1 cellular context compared by ENCODE assay signal in the genomic region with DNA sequence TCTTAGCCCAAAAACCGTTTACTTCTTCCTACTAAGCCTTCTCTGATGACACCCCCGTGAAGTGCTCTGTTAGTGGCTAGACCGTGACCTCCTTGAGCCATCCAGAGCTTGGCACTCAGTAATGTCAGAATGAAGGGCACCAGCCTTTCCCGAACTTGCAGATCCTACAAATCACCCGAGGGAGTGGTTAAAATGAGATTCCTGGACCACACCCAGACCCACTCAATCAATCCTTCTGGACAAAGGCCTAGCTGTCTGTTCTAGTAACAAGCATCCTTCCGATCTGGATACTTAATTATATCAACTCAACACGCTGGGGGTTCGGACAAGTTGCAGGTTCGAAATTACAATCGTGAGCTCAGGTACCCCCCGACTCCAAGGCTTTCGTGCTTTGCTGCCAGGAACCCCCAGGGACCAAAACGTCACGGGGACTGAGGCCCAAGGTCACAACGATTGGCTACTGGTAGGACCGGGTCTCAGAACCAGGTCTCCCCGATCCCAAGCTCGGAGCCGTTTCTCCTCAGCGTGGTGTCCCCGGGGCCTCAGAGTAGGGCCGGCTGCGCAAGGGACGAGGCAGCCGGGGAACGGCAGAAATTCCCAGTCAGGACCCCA.
TF ChIP-seq lines count a peak whose summit lies in the region.

No MANE protein-coding gene starts in this region.

TF ChIP-seq in HepG2, 621 proteins besides CTCF, POLR2A, EP300 and RAD21 (continued from another document):
- TF ChIP-seq EEA1 (CRISPR knock-in tag; IDR thresholded peaks at IDR 0.05; ENCODE audit: borderline replicate concordance) = 0 out of 2 replicates have a peak, but pooled peaks have one; percentile 1
- TF ChIP-seq ZNF33B (CRISPR knock-in tag; IDR thresholded peaks at IDR 0.05) = no peak; the same call in none of the 2 replicates
- TF ChIP-seq ZFAT (CRISPR knock-in tag; conservative IDR thresholded peaks at IDR 0.05) = no peak
- TF ChIP-seq, protein P1, sequence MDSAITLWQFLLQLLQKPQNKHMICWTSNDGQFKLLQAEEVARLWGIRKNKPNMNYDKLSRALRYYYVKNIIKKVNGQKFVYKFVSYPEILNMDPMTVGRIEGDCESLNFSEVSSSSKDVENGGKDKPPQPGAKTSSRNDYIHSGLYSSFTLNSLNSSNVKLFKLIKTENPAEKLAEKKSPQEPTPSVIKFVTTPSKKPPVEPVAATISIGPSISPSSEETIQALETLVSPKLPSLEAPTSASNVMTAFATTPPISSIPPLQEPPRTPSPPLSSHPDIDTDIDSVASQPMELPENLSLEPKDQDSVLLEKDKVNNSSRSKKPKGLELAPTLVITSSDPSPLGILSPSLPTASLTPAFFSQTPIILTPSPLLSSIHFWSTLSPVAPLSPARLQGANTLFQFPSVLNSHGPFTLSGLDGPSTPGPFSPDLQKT (CRISPR knock-in tag; IDR thresholded peaks at IDR 0.05; ENCODE audit: borderline replicate concordance) = no peak
- peak; percentile 54 for TF ChIP-seq ZNF891 (CRISPR knock-in tag; IDR thresholded peaks at IDR 0.05)
- TF ChIP-seq ZNF432 (CRISPR knock-in tag; IDR thresholded peaks at IDR 0.05; ENCODE audit: borderline replicate concordance) = no peak
- TF ChIP-seq CENPT (CRISPR knock-in tag; IDR thresholded peaks at IDR 0.05; ENCODE audit: low read depth) = no peak
- TF ChIP-seq, protein P2, sequence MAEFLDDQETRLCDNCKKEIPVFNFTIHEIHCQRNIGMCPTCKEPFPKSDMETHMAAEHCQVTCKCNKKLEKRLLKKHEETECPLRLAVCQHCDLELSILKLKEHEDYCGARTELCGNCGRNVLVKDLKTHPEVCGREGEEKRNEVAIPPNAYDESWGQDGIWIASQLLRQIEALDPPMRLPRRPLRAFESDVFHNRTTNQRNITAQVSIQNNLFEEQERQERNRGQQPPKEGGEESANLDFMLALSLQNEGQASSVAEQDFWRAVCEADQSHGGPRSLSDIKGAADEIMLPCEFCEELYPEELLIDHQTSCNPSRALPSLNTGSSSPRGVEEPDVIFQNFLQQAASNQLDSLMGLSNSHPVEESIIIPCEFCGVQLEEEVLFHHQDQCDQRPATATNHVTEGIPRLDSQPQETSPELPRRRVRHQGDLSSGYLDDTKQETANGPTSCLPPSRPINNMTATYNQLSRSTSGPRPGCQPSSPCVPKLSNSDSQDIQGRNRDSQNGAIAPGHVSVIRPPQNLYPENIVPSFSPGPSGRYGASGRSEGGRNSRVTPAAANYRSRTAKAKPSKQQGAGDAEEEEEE (CRISPR knock-in tag; IDR thresholded peaks at IDR 0.05; ENCODE audit: borderline replicate concordance) = 0 out of 2 replicates have a peak, but pooled peaks have one; percentile 34
- no peak; the same call in 1 of the 2 replicates for TF ChIP-seq ZFP1 (CRISPR knock-in tag; IDR thresholded peaks at IDR 0.05)
- no peak for TF ChIP-seq ZNF737 (CRISPR knock-in tag; IDR thresholded peaks at IDR 0.05; ENCODE audit: borderline replicate concordance)
- TF ChIP-seq ZC3H4 (CRISPR knock-in tag; IDR thresholded peaks at IDR 0.05; ENCODE audit: borderline replicate concordance) = peak; percentile 46
- TF ChIP-seq MLLT10 (CRISPR knock-in tag; IDR thresholded peaks at IDR 0.05) = no peak
- TF ChIP-seq, protein P3, sequence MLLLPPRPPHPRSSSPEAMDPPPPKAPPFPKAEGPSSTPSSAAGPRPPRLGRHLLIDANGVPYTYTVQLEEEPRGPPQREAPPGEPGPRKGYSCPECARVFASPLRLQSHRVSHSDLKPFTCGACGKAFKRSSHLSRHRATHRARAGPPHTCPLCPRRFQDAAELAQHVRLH (CRISPR knock-in tag; IDR thresholded peaks at IDR 0.05; ENCODE audit: borderline replicate concordance, low read depth) = no peak
- TF ChIP-seq, protein P4, sequence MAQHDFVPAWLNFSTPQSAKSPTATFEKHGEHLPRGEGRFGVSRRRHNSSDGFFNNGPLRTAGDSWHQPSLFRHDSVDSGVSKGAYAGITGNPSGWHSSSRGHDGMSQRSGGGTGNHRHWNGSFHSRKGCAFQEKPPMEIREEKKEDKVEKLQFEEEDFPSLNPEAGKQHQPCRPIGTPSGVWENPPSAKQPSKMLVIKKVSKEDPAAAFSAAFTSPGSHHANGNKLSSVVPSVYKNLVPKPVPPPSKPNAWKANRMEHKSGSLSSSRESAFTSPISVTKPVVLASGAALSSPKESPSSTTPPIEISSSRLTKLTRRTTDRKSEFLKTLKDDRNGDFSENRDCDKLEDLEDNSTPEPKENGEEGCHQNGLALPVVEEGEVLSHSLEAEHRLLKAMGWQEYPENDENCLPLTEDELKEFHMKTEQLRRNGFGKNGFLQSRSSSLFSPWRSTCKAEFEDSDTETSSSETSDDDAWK (CRISPR knock-in tag; IDR thresholded peaks at IDR 0.05) = no peak
- TF ChIP-seq, protein P5, sequence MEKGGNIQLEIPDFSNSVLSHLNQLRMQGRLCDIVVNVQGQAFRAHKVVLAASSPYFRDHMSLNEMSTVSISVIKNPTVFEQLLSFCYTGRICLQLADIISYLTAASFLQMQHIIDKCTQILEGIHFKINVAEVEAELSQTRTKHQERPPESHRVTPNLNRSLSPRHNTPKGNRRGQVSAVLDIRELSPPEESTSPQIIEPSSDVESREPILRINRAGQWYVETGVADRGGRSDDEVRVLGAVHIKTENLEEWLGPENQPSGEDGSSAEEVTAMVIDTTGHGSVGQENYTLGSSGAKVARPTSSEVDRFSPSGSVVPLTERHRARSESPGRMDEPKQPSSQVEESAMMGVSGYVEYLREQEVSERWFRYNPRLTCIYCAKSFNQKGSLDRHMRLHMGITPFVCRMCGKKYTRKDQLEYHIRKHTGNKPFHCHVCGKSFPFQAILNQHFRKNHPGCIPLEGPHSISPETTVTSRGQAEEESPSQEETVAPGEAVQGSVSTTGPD (CRISPR knock-in tag; IDR thresholded peaks at IDR 0.05) = no peak
- TF ChIP-seq TGIF2 (CRISPR knock-in tag; IDR thresholded peaks at IDR 0.05) = no peak
- TF ChIP-seq XBP1 (CRISPR knock-in tag; IDR thresholded peaks at IDR 0.05) = no peak
- peak; percentile 28; the same call in 1 of the 2 replicates for TF ChIP-seq KLF11 (CRISPR knock-in tag; IDR thresholded peaks at IDR 0.05)
- TF ChIP-seq ZNF441 (CRISPR knock-in tag; IDR thresholded peaks at IDR 0.05; ENCODE audit: borderline replicate concordance) = 0 out of 2 replicates have a peak, but pooled peaks have one; percentile 29
- TF ChIP-seq KAT7 (CRISPR knock-in tag; IDR thresholded peaks at IDR 0.05; ENCODE audit: borderline replicate concordance) = no peak
